1 cellular context compared by ENCODE assay signal in genomic region chr9:100352727-100353505, GRCh38.
TF ChIP-seq lines count a peak whose summit lies in the region.

TEX10 (minus strand) TSS chr9:100352942; CDS start chr9:100349363, 3,579 bp downstream.

TF ChIP-seq in HepG2, 621 proteins besides CTCF, POLR2A, EP300 and RAD21 (continued from another document and continues in another):
- TF ChIP-seq ARID3A (IDR thresholded peaks at IDR 0.05; ENCODE audit: low read depth, low read length) (0 out of 2 replicates have a peak, but pooled peaks have one; percentile 18), XRCC5 (optimal IDR thresholded peaks at IDR 0.05; ENCODE audit: low read length) (peak; percentile 84), ZNF12 (CRISPR knock-in tag; IDR thresholded peaks at IDR 0.05) (no peak; the same call in 1 of the 2 replicates), SP5 (CRISPR knock-in tag; IDR thresholded peaks at IDR 0.05; ENCODE audit: borderline replicate concordance, low read depth) (peak; percentile 89), THYN1 (CRISPR knock-in tag; IDR thresholded peaks at IDR 0.05; ENCODE audit: borderline replicate concordance, low read depth) (no peak), FIP1L1 (IDR thresholded peaks at IDR 0.05; ENCODE audit: borderline replicate concordance, insufficient read depth, low read depth, low read length) (no peak), SRSF1 (optimal IDR thresholded peaks at IDR 0.05; ENCODE audit: low read depth, low read length) (no peak), CAMTA2 (CRISPR knock-in tag; IDR thresholded peaks at IDR 0.05; ENCODE audit: borderline replicate concordance) (no peak), MYC (CRISPR knock-in tag; IDR thresholded peaks at IDR 0.05; ENCODE audit: borderline replicate concordance) (peak; percentile 99), ATF1 (CRISPR knock-in tag; IDR thresholded peaks at IDR 0.05) (no peak), NCOA1 (CRISPR knock-in tag; IDR thresholded peaks at IDR 0.05) (no peak), STAT5B (CRISPR knock-in tag; IDR thresholded peaks at IDR 0.05) (no peak), ZNF441 (CRISPR knock-in tag; IDR thresholded peaks at IDR 0.05; ENCODE audit: borderline replicate concordance) (peak; percentile 44; the same call in 1 of the 2 replicates), ZNF766 (CRISPR knock-in tag; IDR thresholded peaks at IDR 0.05; ENCODE audit: borderline replicate concordance) (peak; percentile 91; the same call in 1 of the 2 replicates), CBX5 (CRISPR knock-in tag; IDR thresholded peaks at IDR 0.05; ENCODE audit: borderline replicate concordance) (peak; percentile 79; the same call in 1 of the 2 replicates), ZNF670 (CRISPR knock-in tag; IDR thresholded peaks at IDR 0.05; ENCODE audit: borderline replicate concordance) (no peak), ZSCAN21 (CRISPR knock-in tag; IDR thresholded peaks at IDR 0.05; ENCODE audit: borderline replicate concordance) (peak; percentile 86), ZFP36L1 (CRISPR knock-in tag; IDR thresholded peaks at IDR 0.05) (peak; percentile 92), ZNF143 (CRISPR knock-in tag; IDR thresholded peaks at IDR 0.05) (peak; percentile 13; the same call in 1 of the 2 replicates), NCOR1 (IDR thresholded peaks at IDR 0.05; ENCODE audit: borderline replicate concordance, low read length) (no peak; the same call in 1 of the 2 replicates), REPIN1 (CRISPR knock-in tag; IDR thresholded peaks at IDR 0.05; ENCODE audit: borderline replicate concordance, low read depth) (peak; percentile 85), LCORL (IDR thresholded peaks at IDR 0.05) (no peak), LCORL (CRISPR knock-in tag; IDR thresholded peaks at IDR 0.05) (peak; percentile 60; the same call in 1 of the 2 replicates), ZNF781 (CRISPR knock-in tag; IDR thresholded peaks at IDR 0.05; ENCODE audit: borderline replicate concordance, not compliant biosample characterization) (peak; percentile 58), HNF4A (CRISPR knock-in tag; IDR thresholded peaks at IDR 0.05) (peak; percentile 44; the same call in 1 of the 2 replicates), ZNF230 (CRISPR knock-in tag; IDR thresholded peaks at IDR 0.05) (peak; percentile 75; the same call in 1 of the 2 replicates), ZBTB20 (CRISPR knock-in tag; IDR thresholded peaks at IDR 0.05; ENCODE audit: borderline replicate concordance, low read depth) (peak; percentile 70), GLI4 (CRISPR knock-in tag; IDR thresholded peaks at IDR 0.05; ENCODE audit: borderline replicate concordance) (no peak), ZNF891 (CRISPR knock-in tag; IDR thresholded peaks at IDR 0.05) (peak; percentile 97), ZNF264 (CRISPR knock-in tag; IDR thresholded peaks at IDR 0.05) (peak; percentile 84), REL (CRISPR knock-in tag; conservative IDR thresholded peaks at IDR 0.05) (peak; percentile 87; the same call in 1 of the 2 replicates), AGO1 (IDR thresholded peaks at IDR 0.05; ENCODE audit: low read depth, low read length, poor library complexity, severe bottlenecking) (no peak), MNT (IDR thresholded peaks at IDR 0.05) (peak; percentile 74), GFI1 (CRISPR knock-in tag; IDR thresholded peaks at IDR 0.05; ENCODE audit: borderline replicate concordance) (0 out of 2 replicates have a peak, but pooled peaks have one; percentile 31), ZNF850 (CRISPR knock-in tag; conservative IDR thresholded peaks at IDR 0.05) (no peak), ZNF414 (CRISPR knock-in tag; IDR thresholded peaks at IDR 0.05) (peak; percentile 29; the same call in 1 of the 2 replicates), ZNF567 (CRISPR knock-in tag; IDR thresholded peaks at IDR 0.05; ENCODE audit: borderline replicate concordance) (no peak; the same call in 1 of the 2 replicates), ZNF782 (CRISPR knock-in tag; IDR thresholded peaks at IDR 0.05; ENCODE audit: borderline replicate concordance) (peak; percentile 49; the same call in 1 of the 2 replicates), RNF219 (CRISPR knock-in tag; IDR thresholded peaks at IDR 0.05) (no peak), ZBTB34 (CRISPR knock-in tag; IDR thresholded peaks at IDR 0.05) (no peak; the same call in 1 of the 2 replicates), KLF6 (CRISPR knock-in tag; IDR thresholded peaks at IDR 0.05) (0 out of 2 replicates have a peak, but pooled peaks have one; percentile 65), HINFP (CRISPR knock-in tag; IDR thresholded peaks at IDR 0.05; ENCODE audit: low read depth) (peak; percentile 54; the same call in 1 of the 2 replicates), ZNF33B (CRISPR knock-in tag; IDR thresholded peaks at IDR 0.05) (peak; percentile 90), ZNF639 (CRISPR knock-in tag; conservative IDR thresholded peaks at IDR 0.05) (peak; percentile 87), MLX (CRISPR knock-in tag; IDR thresholded peaks at IDR 0.05) (peak; percentile 95), DDIT3 (CRISPR knock-in tag; IDR thresholded peaks at IDR 0.05) (no peak), CREM (IDR thresholded peaks at IDR 0.05) (no peak), CREM (CRISPR knock-in tag; IDR thresholded peaks at IDR 0.05) (no peak), SAP130 (CRISPR knock-in tag; IDR thresholded peaks at IDR 0.05; ENCODE audit: low read depth) (peak; percentile 96), SP2 (CRISPR knock-in tag; IDR thresholded peaks at IDR 0.05) (peak; percentile 72), E2F5 (CRISPR knock-in tag; conservative IDR thresholded peaks at IDR 0.05) (peak; percentile 89), XBP1 (CRISPR knock-in tag; IDR thresholded peaks at IDR 0.05) (no peak), YY1 (IDR thresholded peaks at IDR 0.05; ENCODE audit: insufficient read depth, insufficient replicate concordance, low read depth, low read length) (peak; percentile 39), DR1 (CRISPR knock-in tag; IDR thresholded peaks at IDR 0.05) (peak; percentile 84), U2AF2 (IDR thresholded peaks at IDR 0.05; ENCODE audit: low read depth, low read length) (no peak), KDM4B (CRISPR knock-in tag; IDR thresholded peaks at IDR 0.05) (peak; percentile 42; the same call in 1 of the 2 replicates), ZNF354B (CRISPR knock-in tag; IDR thresholded peaks at IDR 0.05) (no peak), FOXP4 (CRISPR knock-in tag; IDR thresholded peaks at IDR 0.05) (peak; percentile 65)
